8 cellular contexts compared by ENCODE assay signal in the genomic region with DNA sequence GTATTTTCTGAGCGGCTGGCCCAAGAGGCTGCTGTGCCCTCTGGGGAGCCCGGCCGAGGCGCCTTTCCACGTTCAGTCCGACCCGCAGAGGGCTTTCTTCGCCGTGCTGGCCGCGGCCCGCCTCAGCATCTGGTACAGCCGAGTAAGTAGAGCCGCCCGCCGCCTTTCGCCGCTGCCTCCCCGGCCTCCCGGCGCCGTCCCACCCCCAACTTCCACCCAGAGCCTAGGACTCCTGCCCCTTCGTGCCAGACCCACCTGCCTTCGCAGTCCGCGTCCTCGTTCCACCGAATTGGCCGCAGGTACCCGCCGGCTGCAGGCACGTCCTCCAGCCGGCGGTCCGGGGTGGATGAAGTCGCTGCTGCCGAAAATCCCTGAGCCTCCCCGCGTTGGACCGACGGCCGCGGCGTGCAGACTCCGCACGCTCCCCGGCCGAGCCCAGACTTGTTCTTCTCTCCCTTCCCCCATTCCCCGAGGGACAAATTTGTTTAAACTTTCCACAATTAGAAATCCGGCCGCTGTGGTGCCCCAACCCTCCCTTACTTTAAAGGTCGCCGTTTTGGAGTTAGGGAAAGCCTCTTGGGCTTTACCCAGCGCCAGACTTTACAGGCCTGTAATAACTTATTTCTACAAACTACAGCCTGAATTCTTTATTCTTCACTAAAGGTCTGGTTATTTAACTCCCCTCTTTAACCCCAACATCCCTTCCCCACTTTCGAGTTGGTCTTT. TPM values are rescaled to one million over a fixed set of nuclear protein-coding genes. Genes with fewer than 3 reads are reported as not detected.
A peak's percentile ranks its signal among the peaks of the same experiment; 100 is the strongest.
DNase-seq lines count a peak whose midpoint lies in the region; ATAC-seq, FAIRE-seq and TF ChIP-seq lines count a peak whose summit lies in the region.

No MANE protein-coding gene starts in this region.

- H3K9me3 ChIP-seq in A549, result no peaks in the 10 kb centered on the region
- H3K9me3 ChIP-seq in pancreas, result no peaks in the 10 kb centered on the region

- peaks cover 69% of the 10 kb centered on the region for H3K4me1 Mint-ChIP-seq in activated naive CD8-positive, alpha-beta T cell (ENCODE audit: low read depth)

- no peaks in the 10 kb centered on the region for H3K9me3 Mint-ChIP-seq in activated naive CD8-positive, alpha-beta T cell (ENCODE audit: low read depth)

- H3K4me3 ChIP-seq in A549, result peak overlapping the region; percentile 84
- H3K4me3 ChIP-seq in pancreas, result peak overlapping the region; percentile 96 to 99 (median 98)

- H3K36me3 ChIP-seq in pancreas, result no peaks in the 10 kb centered on the region

- peak overlapping the region; percentile 94 for H3K27ac Mint-ChIP-seq in activated naive CD8-positive, alpha-beta T cell

- no peaks in the 10 kb centered on the region for H3K27me3 Mint-ChIP-seq in activated naive CD8-positive, alpha-beta T cell

- DNase-seq in A549 (ENCODE audit: low read depth in 1 of 2, low spot score in 1 of 2), result peak; percentile 23 to 41
- DNase-seq in RKO (ENCODE audit: low spot score), result peak; percentile 45
- peak; percentile 75 for DNase-seq in Right ventricle myocardium superior
- peak; percentile 39 to 86 (median 62) for DNase-seq in pancreas
- DNase-seq in D721Med (ENCODE audit: insufficient read length, low spot score), result no peak

- POLR2A ChIA-PET in A549 (lab: Yijun Ruan, JAX), result interaction anchor here (0.6 to 1.5 kb wide), 8 partner anchors 18 to 889 kb away, joined by 3 to 21 read pairs (median 4); partner anchors contain the start of genes CD274 and ERMP1

- H3K4me3 Mint-ChIP-seq in activated naive CD8-positive, alpha-beta T cell, result peak overlapping the region; percentile 99

- TF ChIP-seq POLR2A in A549 (IDR thresholded peaks at IDR 0.05; ENCODE audit: low read length), result no peak

- peak overlapping the region; percentile 87 to 97 for H3K27ac ChIP-seq in A549
- H3K27ac ChIP-seq in pancreas, result peak overlapping the region; percentile 90 to 96 (median 95)

- no peak for FAIRE-seq in A549 (lab: Jason Lieb, UNC)
- FAIRE-seq in pancreas (lab: Jason Lieb, UNC), result no peak
- FAIRE-seq in D721Med (lab: Jason Lieb, UNC), result no peak

- H3K4me2 ChIP-seq in A549, result peak overlapping the region; percentile 95

- ATAC-seq in A549 (peak; percentile 45 to 69), GM18517 (IDR thresholded peaks at IDR 0.05; ENCODE audit: unreplicated experiment) (peak; percentile 10), HG03095 (IDR thresholded peaks at IDR 0.05; ENCODE audit: unreplicated experiment) (peak; percentile 8), Right ventricle myocardium superior (ENCODE audit: poor library complexity) (peak; percentile 27), pancreas (peak; percentile 29 to 48 (median 40))

- WGBS in A549 (ENCODE audit: missing lambda C conversion rate), result 1% methylated on average over 29 of the region's 55 CpGs
- 0% methylated on average over 51 to 55 of the region's 55 CpGs for WGBS in pancreas, 2 donors

- no peak for TF ChIP-seq RAD21 in A549 (conservative IDR thresholded peaks at IDR 0.05 in 1 of 2, IDR thresholded peaks at IDR 0.05 in 1 of 2)

- CTCF ChIA-PET in A549 (lab: Yijun Ruan, JAX), result interaction anchor here (0.9 to 1.9 kb wide), 2 partner anchors 29 to 204 kb away, joined by 3 to 8 read pairs; partner anchors contain the start of gene ERMP1

- peaks cover 2% of the 10 kb centered on the region for H3K36me3 Mint-ChIP-seq in activated naive CD8-positive, alpha-beta T cell

- H3K4me1 ChIP-seq in A549, result peaks cover 48% of the 10 kb centered on the region
- H3K4me1 ChIP-seq in pancreas, result peaks cover 13 to 33% (median 23%) of the 10 kb centered on the region in 3 donors

- no peak for TF ChIP-seq EP300 in A549 (IDR thresholded peaks at IDR 0.05)

- intact Hi-C loops in Right ventricle myocardium superior (cut with DNase I), result loop anchor here (10.0 kb wide), 1 partner anchor 65 kb away; no protein-coding TSS in a partner anchor
- intact Hi-C loops in pancreas (cut with DNase I), result no loop called here

- TF ChIP-seq CTCF in A549 (IDR thresholded peaks at IDR 0.05), result no peak
- TF ChIP-seq CTCF in pancreas (IDR thresholded peaks at IDR 0.05), result no peak
- no peak for TF ChIP-seq CTCF in D721Med (IDR thresholded peaks at IDR 0.05; ENCODE audit: insufficient read depth, missing control alignments)

- no peaks in the 10 kb centered on the region for H3K27me3 ChIP-seq in pancreas

TF ChIP-seq in A549, 52 proteins besides CTCF, POLR2A, EP300 and RAD21:
- TF ChIP-seq, protein P1, sequence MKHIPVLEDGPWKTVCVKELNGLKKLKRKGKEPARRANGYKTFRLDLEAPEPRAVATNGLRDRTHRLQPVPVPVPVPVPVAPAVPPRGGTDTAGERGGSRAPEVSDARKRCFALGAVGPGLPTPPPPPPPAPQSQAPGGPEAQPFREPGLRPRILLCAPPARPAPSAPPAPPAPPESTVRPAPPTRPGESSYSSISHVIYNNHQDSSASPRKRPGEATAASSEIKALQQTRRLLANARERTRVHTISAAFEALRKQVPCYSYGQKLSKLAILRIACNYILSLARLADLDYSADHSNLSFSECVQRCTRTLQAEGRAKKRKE (CRISPR knock-in tag; IDR thresholded peaks at IDR 0.05; ENCODE audit: low read depth), result no peak
- no peak for TF ChIP-seq POLR2AphosphoS2 (conservative IDR thresholded peaks at IDR 0.05; ENCODE audit: low read length)
TF ChIP-seq in A549: peak in this region for 0.

RNA-seq across cellular contexts. Expression of gene RIC1, which starts 0.6 kb away (rescaled TPM):
- polyA plus RNA-seq in A549 (2011; rRNA removed), result 26.8 and 32.8 TPM in 2 replicates
- polyA plus RNA-seq in A549 (2012; cell fraction: cytosol; rRNA removed), result 6.8 and 9.8 TPM in 2 replicates
- 10.5 and 11.7 TPM in 2 replicates for polyA plus RNA-seq in A549 (2012; cell fraction: nucleus; rRNA removed)
- 10.7 to 11.9 TPM (median 11.4 TPM) in 3 replicates for polyA plus RNA-seq in A549 (2017; fragmentation: RNase III; extraction: RNeasy Plus Mini Kit Qiagen cat#74134 plus additional on column Dnase treatment)
- 38.4 and 39.0 TPM in 2 replicates for polyA minus RNA-seq in A549 (2011; rRNA and poly(A)+ RNA removed)
- 7.3 TPM for total RNA-seq in Right ventricle myocardium superior
- 10 to 100 TPM in 1 of 6 donors, 1 to 10 TPM in 5; 7.0 to 11.8 (median 9.4) TPM for total RNA-seq in pancreas
- polyA plus RNA-seq in pancreas, result 1 to 10 TPM; 2.9 to 4.2 TPM
